Comparison of ENCODE assay signal across 11 cellular contexts in the genomic region with DNA sequence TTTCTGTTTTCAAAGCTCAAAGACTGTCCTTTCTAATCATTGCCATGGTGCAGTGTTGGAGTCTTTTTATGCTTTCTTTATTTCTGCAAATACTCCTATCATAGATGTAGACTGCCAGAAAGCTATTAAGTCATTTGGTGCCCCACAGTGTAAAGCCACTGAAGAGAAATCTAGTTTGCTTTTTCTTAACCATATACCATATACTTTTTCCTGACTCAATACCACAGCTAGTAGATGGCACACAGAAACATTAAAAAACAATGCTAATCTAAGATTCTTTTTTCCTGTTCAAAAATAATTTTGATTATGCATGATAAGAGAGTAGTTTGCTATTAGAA.
DNase-seq lines count a peak whose midpoint lies in the region; ATAC-seq and TF ChIP-seq lines count a peak whose summit lies in the region.
"Had no signal": no experiment of that assay in that cellular context is flagged by ENCODE, and none has a peak within 500 bp of the region (broad histone marks: within the 10 kb centered on the region; RNA-seq: fewer than 3 reads in every experiment).

No MANE protein-coding gene starts in this region.

- TF ChIP-seq CTCF in AG04449 (IDR thresholded peaks at IDR 0.05; ENCODE audit: insufficient read depth, low read length, missing control alignments) (no peak), NB4 (IDR thresholded peaks at IDR 0.05; ENCODE audit: low read depth, low read length) (no peak), fibroblast of pulmonary artery (IDR thresholded peaks at IDR 0.05; ENCODE audit: low read length, missing control alignments) (no peak)

- TF ChIP-seq POLR2A in NB4 (IDR thresholded peaks at IDR 0.05; ENCODE audit: extremely low read depth, insufficient read length): no peak

- DNase-seq in AG04449 (ENCODE audit: low read depth, low spot score) (no peak), NB4 (ENCODE audit: low read depth) (no peak), fibroblast of pulmonary artery (ENCODE audit: low read depth) (no peak), SHP77 treated with DMSO at 0.1 percent for 48 hours (lab: John Stamatoyannopoulos, UW) (no peak), ureter (ENCODE audit: low spot score) (no peak)
- DNase-seq: foreskin fibroblast, NCI-H2171 treated with DMSO at 0.1 percent for 48 hours had no signal

- H3K4me3 ChIP-seq in AG04449 (ENCODE audit: low read depth, low read length) (peak overlapping the region; percentile 48), NB4 (ENCODE audit: low read depth, low read length) (peak overlapping the region; percentile 47), fibroblast of pulmonary artery (replicated peaks; ENCODE audit: low read depth, low read length) (peak overlapping the region; percentile 40)
- H3K4me3 ChIP-seq: prostate gland had no signal

- CTCF ChIA-PET in AG04449 (lab: Yijun Ruan, JAX): interaction anchor here (1.1 kb wide), 1 partner anchor 9 kb away, joined by 3 read pairs; no protein-coding TSS in a partner anchor

- POLR2A ChIA-PET in AG04449 (lab: Yijun Ruan, JAX): no interaction called here

- peak; percentile 29 for ATAC-seq in GM18909 (IDR thresholded peaks at IDR 0.05; ENCODE audit: poor library complexity, unreplicated experiment)
- ATAC-seq in GM21619 (IDR thresholded peaks at IDR 0.05; ENCODE audit: unreplicated experiment): no peak
- ATAC-seq in HG02588 (IDR thresholded peaks at IDR 0.05; ENCODE audit: unreplicated experiment): no peak
